ENCODE assay signal across 21 cellular contexts in genomic region chrX:2159858-2160257, GRCh38.
"Had no signal": no experiment of that assay in that cellular context is flagged by ENCODE, and none has a peak within 500 bp of the region (broad histone marks: within the 10 kb centered on the region; RNA-seq: fewer than 3 reads in every experiment).

No MANE protein-coding gene starts in this region.

- ATAC-seq: left cardiac atrium; left lung; lower lobe of right lung; naive thymus-derived CD8-positive, alpha-beta T cell; stimulated activated memory B cell treated with anti-CD40 and anti-IgM and Interleukin-4, amounts not matched to agents 10 μg/mL and 1 μg/mL and 100 μg/mL, for 72 hours; stimulated activated naive CD8-positive, alpha-beta T cell treated with anti-CD3 and anti-CD28 coated beads, Interleukin-15, amount 100 ng/mL, for 72 hours had no signal

- H3K4me3 ChIP-seq: left lung, lower lobe of right lung, ovary, right atrium auricular region, right lobe of liver, smooth muscle cell, tibial nerve, uterus had no signal

- H3K27ac ChIP-seq: left lung, lower lobe of right lung, ovary, right atrium auricular region, right lobe of liver, tibial nerve, uterus had no signal

- H3K36me3 ChIP-seq: left lung, lower lobe of right lung, ovary, right atrium auricular region, right lobe of liver, uterus had no signal

- H3K27me3 ChIP-seq: left lung, ovary, right atrium auricular region, right lobe of liver, tibial nerve, uterus had no signal

- H3K9me3 ChIP-seq: lower lobe of right lung, right atrium auricular region, right lobe of liver, uterus had no signal

- DNase-seq: kidney glomerular epithelial cell; left cardiac atrium; left lung; lower lobe of right lung; mammary epithelial cell; mesenchymal stem cell; naive thymus-derived CD8-positive, alpha-beta T cell; ovary; right lobe of liver; stimulated activated CD4-positive, alpha-beta T cell treated with anti-CD3 and anti-CD28 coated beads, Interleukin-1b, Interleukin-23, amount 100 ng/mL, for 48 hours; stimulated activated CD4-positive, alpha-beta T cell treated with anti-CD3 and anti-CD28 coated beads, Interleukin-2, amount 100 ng/mL, for 48 hours; stimulated activated CD4-positive, alpha-beta T cell treated with anti-CD3 and anti-CD28 coated beads, Interleukin-4, amount 100 ng/mL, for 4 hours; stimulated activated CD8-positive, alpha-beta memory T cell treated with anti-CD3 and anti-CD28 coated beads, Interleukin-4, amount 100 ng/mL, for 48 hours; stimulated activated naive CD4-positive, alpha-beta T cell treated with Interleukin-2 at 50 U/mL for 16 hours; stimulated activated naive CD8-positive, alpha-beta T cell treated with anti-CD3 and anti-CD28 coated beads, Interleukin-15, amount 100 ng/mL, for 72 hours; substantia nigra; uterus had no signal

- H3K4me1 ChIP-seq: left lung, lower lobe of right lung, right atrium auricular region, right lobe of liver, tibial nerve, uterus had no signal
